Comparison of ENCODE assay signal across 27 cellular contexts in genomic region chr6:134470090-134470975, GRCh38.
"Had no signal": no experiment of that assay in that cellular context is flagged by ENCODE, and none has a peak within 500 bp of the region (broad histone marks: within the 10 kb centered on the region; RNA-seq: fewer than 3 reads in every experiment).

No MANE protein-coding gene starts in this region.

- H3K27ac Mint-ChIP-seq: activated CD4-positive, alpha-beta memory T cell treated with anti-CD3 and anti-CD28 coated beads for 36 hours; activated naive CD4-positive, alpha-beta T cell treated with anti-CD3 and anti-CD28 coated beads, Interleukin-2, amount 10 ng/mL, durations not matched to agents 7 days and 5 days; activated naive CD8-positive, alpha-beta T cell treated with anti-CD3 and anti-CD28 coated beads, Interleukin-2, amount 50 U/mL, for 24 hours; activated T-cell treated with anti-CD3 and anti-CD28 coated beads, Interleukin-2, amount 50 U/mL, for 24 hours; natural killer cell; stimulated activated naive B cell treated with anti-CD40 and anti-IgM and Interleukin-4, amounts not matched to agents 10 μg/mL and 1 μg/mL and 100 μg/mL, for 72 hours had no signal

- H3K27ac ChIP-seq: esophagus muscularis mucosa, foreskin keratinocyte, left ventricle myocardium inferior, ovary, prostate gland, testis, uterus, VCaP had no signal

- H3K36me3 ChIP-seq: esophagus muscularis mucosa, left ventricle myocardium inferior, ovary, prostate gland, uterus had no signal

- H3K4me1 Mint-ChIP-seq: activated naive CD4-positive, alpha-beta T cell treated with anti-CD3 and anti-CD28 coated beads, Interleukin-2, amount 10 ng/mL, durations not matched to agents 7 days and 5 days; activated naive CD8-positive, alpha-beta T cell treated with anti-CD3 and anti-CD28 coated beads, Interleukin-2, amount 50 U/mL, for 24 hours; natural killer cell had no signal

- H3K4me1 ChIP-seq: prostate gland, testis, uterus had no signal

- H3K27me3 Mint-ChIP-seq: activated CD4-positive, alpha-beta memory T cell treated with anti-CD3 and anti-CD28 coated beads for 36 hours; activated naive CD8-positive, alpha-beta T cell treated with anti-CD3 and anti-CD28 coated beads, Interleukin-2, amount 50 U/mL, for 24 hours; activated T-cell treated with anti-CD3 and anti-CD28 coated beads, Interleukin-2, amount 50 U/mL, for 24 hours; stimulated activated naive B cell treated with anti-CD40 and anti-IgM and Interleukin-4, amounts not matched to agents 10 μg/mL and 1 μg/mL and 100 μg/mL, for 72 hours had no signal

- DNase-seq: activated CD4-positive, alpha-beta memory T cell treated with anti-CD3 and anti-CD28 coated beads for 36 hours; activated CD4-positive, alpha-beta T cell treated with anti-CD3 and anti-CD28 coated beads for 48 hours; activated CD8-positive, alpha-beta memory T cell treated with anti-CD3 and anti-CD28 coated beads, Interleukin-2, amount 50 U/mL, for 4 hours; activated gamma-delta T cell; activated naive CD4-positive, alpha-beta T cell treated with anti-CD3 and anti-CD28 coated beads, Interleukin-2, amount 10 ng/mL, durations not matched to agents 7 days and 5 days; activated naive CD8-positive, alpha-beta T cell treated with anti-CD3 and anti-CD28 coated beads, Interleukin-2, amount 50 U/mL, for 24 hours; activated T-cell treated with anti-CD3 and anti-CD28 coated beads, Interleukin-2, amount 50 U/mL, for 24 hours; amygdala; central memory CD4-positive, alpha-beta T cell; foreskin keratinocyte; left ventricle myocardium inferior; mesendoderm; natural killer cell; ovary; stimulated activated CD4-positive, alpha-beta T cell treated with anti-CD3 and anti-CD28 coated beads, Interleukin-15, amount 100 ng/mL, for 24 hours; stimulated activated CD4-positive, alpha-beta T cell treated with anti-CD3 and anti-CD28 coated beads, Interleukin-2, amount 100 ng/mL, for 24 hours; stimulated activated naive B cell treated with anti-CD40 and anti-IgM and Interleukin-4, amounts not matched to agents 10 μg/mL and 1 μg/mL and 100 μg/mL, for 72 hours; T-helper 9 cell; testis; trophoblast cell; uterus had no signal

- FAIRE-seq: islet of Langerhans, TTC549 had no signal

- ATAC-seq: activated naive CD8-positive, alpha-beta T cell treated with anti-CD3 and anti-CD28 coated beads, Interleukin-2, amount 50 U/mL, for 24 hours; foreskin keratinocyte; natural killer cell; stimulated activated naive B cell treated with anti-CD40 and anti-IgM and Interleukin-4, amounts not matched to agents 10 μg/mL and 1 μg/mL and 100 μg/mL, for 72 hours had no signal

- H3K4me3 Mint-ChIP-seq: activated CD4-positive, alpha-beta memory T cell treated with anti-CD3 and anti-CD28 coated beads for 36 hours; activated naive CD4-positive, alpha-beta T cell treated with anti-CD3 and anti-CD28 coated beads, Interleukin-2, amount 10 ng/mL, durations not matched to agents 7 days and 5 days; activated naive CD8-positive, alpha-beta T cell treated with anti-CD3 and anti-CD28 coated beads, Interleukin-2, amount 50 U/mL, for 24 hours; activated T-cell treated with anti-CD3 and anti-CD28 coated beads, Interleukin-2, amount 50 U/mL, for 24 hours; natural killer cell; stimulated activated naive B cell treated with anti-CD40 and anti-IgM and Interleukin-4, amounts not matched to agents 10 μg/mL and 1 μg/mL and 100 μg/mL, for 72 hours had no signal

- H3K36me3 Mint-ChIP-seq: activated CD4-positive, alpha-beta memory T cell treated with anti-CD3 and anti-CD28 coated beads for 36 hours; activated naive CD4-positive, alpha-beta T cell treated with anti-CD3 and anti-CD28 coated beads, Interleukin-2, amount 10 ng/mL, durations not matched to agents 7 days and 5 days; natural killer cell; stimulated activated naive B cell treated with anti-CD40 and anti-IgM and Interleukin-4, amounts not matched to agents 10 μg/mL and 1 μg/mL and 100 μg/mL, for 72 hours had no signal

- H3K27me3 ChIP-seq: esophagus muscularis mucosa, foreskin keratinocyte, ovary, testis, uterus had no signal

- H3K4me3 ChIP-seq: esophagus muscularis mucosa, left ventricle myocardium inferior, lung, ovary, prostate gland, testis, uterus had no signal

- H3K9me3 Mint-ChIP-seq: activated CD4-positive, alpha-beta memory T cell treated with anti-CD3 and anti-CD28 coated beads for 36 hours; activated naive CD4-positive, alpha-beta T cell treated with anti-CD3 and anti-CD28 coated beads, Interleukin-2, amount 10 ng/mL, durations not matched to agents 7 days and 5 days; activated naive CD8-positive, alpha-beta T cell treated with anti-CD3 and anti-CD28 coated beads, Interleukin-2, amount 50 U/mL, for 24 hours; activated T-cell treated with anti-CD3 and anti-CD28 coated beads, Interleukin-2, amount 50 U/mL, for 24 hours; natural killer cell; stimulated activated naive B cell treated with anti-CD40 and anti-IgM and Interleukin-4, amounts not matched to agents 10 μg/mL and 1 μg/mL and 100 μg/mL, for 72 hours had no signal

- H3K9me3 ChIP-seq: esophagus muscularis mucosa, left ventricle myocardium inferior, ovary, prostate gland, testis, uterus had no signal
